ENCODE assay signal across 17 cellular contexts in the genomic region with DNA sequence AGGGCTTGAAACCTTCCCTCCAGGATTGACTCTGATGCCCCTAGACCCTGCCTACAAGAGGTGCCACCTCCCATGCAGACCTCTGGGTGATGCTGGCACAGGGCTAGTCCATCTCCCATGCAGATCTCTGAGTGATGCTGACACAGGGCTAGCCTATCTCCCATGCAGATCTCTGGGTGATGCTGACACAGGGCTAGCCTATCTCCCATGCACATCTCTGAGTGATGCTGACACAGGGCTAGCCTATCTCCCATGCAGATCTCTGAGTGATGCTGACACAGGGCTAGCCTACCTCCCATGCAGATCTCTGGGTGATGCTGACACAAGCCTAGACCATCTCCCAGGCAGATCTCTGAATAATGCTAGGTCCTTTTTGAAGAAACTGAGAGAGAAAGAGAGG.
"Had no signal": no experiment of that assay in that cellular context is flagged by ENCODE, and none has a peak within 500 bp of the region (broad histone marks: within the 10 kb centered on the region; RNA-seq: fewer than 3 reads in every experiment).

No MANE protein-coding gene starts in this region.

- H3K27ac Mint-ChIP-seq: activated naive CD8-positive, alpha-beta T cell; effector memory CD8-positive, alpha-beta T cell; T-cell had no signal

- H3K4me3 Mint-ChIP-seq: activated naive CD8-positive, alpha-beta T cell; effector memory CD8-positive, alpha-beta T cell; T-cell had no signal

- H3K36me3 ChIP-seq: cardiac muscle cell, left ventricle myocardium inferior, prostate gland, right atrium auricular region, thyroid gland had no signal

- H3K4me3 ChIP-seq: cardiac muscle cell, left ventricle myocardium inferior, prostate gland, right atrium auricular region, thyroid gland had no signal

- H3K9me3 ChIP-seq: left ventricle myocardium inferior, prostate gland, right atrium auricular region, thyroid gland had no signal

- H3K27me3 ChIP-seq: right atrium auricular region, thyroid gland had no signal

- H3K27ac ChIP-seq: cardiac muscle cell, epithelial cell of prostate, left ventricle myocardium inferior, prostate gland, right atrium auricular region, thyroid gland had no signal

- H3K4me1 ChIP-seq: prostate gland had no signal

- H3K36me3 Mint-ChIP-seq: activated naive CD8-positive, alpha-beta T cell; T-cell had no signal

- DNase-seq: activated CD4-positive, alpha-beta T cell treated with anti-CD3 and anti-CD28 coated beads, Interleukin-2, amount 50 U/mL, for 1 hour; activated CD4-positive, CD25-positive, alpha-beta regulatory T cell treated with anti-CD3 and anti-CD28 coated beads, Interleukin-2, amount 50 U/mL, for 72 hours; activated CD8-positive, alpha-beta memory T cell treated with anti-CD3 and anti-CD28 coated beads for 24 hours; activated gamma-delta T cell treated with Interleukin-2 at 50 U/mL for 16 hours; effector memory CD8-positive, alpha-beta T cell; head of caudate nucleus; left ventricle myocardium inferior; occipital lobe; stimulated activated naive CD4-positive, alpha-beta T cell treated with Interleukin-2 at 50 U/mL for 16 hours; T-helper 9 cell had no signal
